In genomic region chr18:44804033-44804432, GRCh38 we compare ENCODE assay signal across 15 cellular contexts.
DNase-seq lines count a peak whose midpoint lies in the region; ATAC-seq and TF ChIP-seq lines count a peak whose summit lies in the region.
"Had no signal": no experiment of that assay in that cellular context is flagged by ENCODE, and none has a peak within 500 bp of the region (broad histone marks: within the 10 kb centered on the region; RNA-seq: fewer than 3 reads in every experiment).

No MANE protein-coding gene starts in this region.

- no peak for TF ChIP-seq POLR2A in sigmoid colon (IDR thresholded peaks at IDR 0.05)

- 86 to 93% methylated on average over 2 of the region's 2 CpGs for WGBS in sigmoid colon, 2 donors

- H3K36me3 ChIP-seq in left ventricle myocardium inferior (no peaks in the 10 kb centered on the region), sigmoid colon (no peaks in the 10 kb centered on the region)

- no peak for TF ChIP-seq EP300 in sigmoid colon (IDR thresholded peaks at IDR 0.05)

- no peak for ATAC-seq in left cardiac atrium
- no peak for ATAC-seq in HG03097 (IDR thresholded peaks at IDR 0.05; ENCODE audit: low FRiP score, unreplicated experiment)
- no peak for ATAC-seq in GM18861 (IDR thresholded peaks at IDR 0.05; ENCODE audit: unreplicated experiment)

- no peak for TF ChIP-seq CTCF in left ventricle myocardium inferior (IDR thresholded peaks at IDR 0.05; ENCODE audit: borderline replicate concordance)
- TF ChIP-seq CTCF in fibroblast of mammary gland (conservative IDR thresholded peaks at IDR 0.05; ENCODE audit: control insufficient read depth, insufficient read depth, low read depth, low read length) = no peak
- TF ChIP-seq CTCF in sigmoid colon (IDR thresholded peaks at IDR 0.05) = no peak

- H3K9me3 ChIP-seq in left ventricle myocardium inferior (replicated peaks) (no peaks in the 10 kb centered on the region), sigmoid colon (no peaks in the 10 kb centered on the region)

- H3K27ac ChIP-seq in left ventricle myocardium inferior (replicated peaks) = peak overlapping the region; percentile 74
- peak overlapping the region; percentile 87 to 90 (median 88) for H3K27ac ChIP-seq in sigmoid colon

- H3K4me1 ChIP-seq in left ventricle myocardium inferior (peaks cover 35% of the 10 kb centered on the region), sigmoid colon (peaks cover 3 to 85% (median 77%) of the 10 kb centered on the region in 4 donors)

- H3K27me3 ChIP-seq in left ventricle myocardium inferior (ENCODE audit: low read depth) (no peaks in the 10 kb centered on the region), sigmoid colon (no peaks in the 10 kb centered on the region)

- no peak overlapping the region for H3K4me3 ChIP-seq in left ventricle myocardium inferior
- no peak overlapping the region for H3K4me3 ChIP-seq in fibroblast of mammary gland (ENCODE audit: control insufficient read depth, low read depth, low read length)
- no peak overlapping the region for H3K4me3 ChIP-seq in sigmoid colon

- intact Hi-C loops in left ventricle myocardium inferior (cut with micrococcal nuclease) (no loop called here), left cardiac atrium (cut with DNase I) (no loop called here), sigmoid colon (cut with DNase I) (loop anchor here (5.0 to 10.0 kb wide), 3 partner anchors 33 to 411 kb away; no protein-coding TSS in a partner anchor)

- no peak for DNase-seq in left ventricle myocardium inferior
- no peak for DNase-seq in left cardiac atrium
- peak; percentile 40 for DNase-seq in fibroblast of mammary gland (ENCODE audit: low read depth)
- no peak for DNase-seq in sigmoid colon
- no peak for DNase-seq in SKM-1 treated with dmso at 0.1 percent for 144 hours (lab: John Stamatoyannopoulos, UW; ENCODE audit: unreplicated experiment)
- no peak for DNase-seq in stimulated activated CD4-positive, alpha-beta T cell treated with anti-CD3 and anti-CD28 coated beads, Interleukin-2, amount 100 ng/mL, for 48 hours
- DNase-seq: activated CD4-positive, alpha-beta T cell treated with anti-CD3 and anti-CD28 coated beads for 48 hours; activated naive CD8-positive, alpha-beta T cell treated with anti-CD3 and anti-CD28 coated beads, Interleukin-2, amount 10 ng/mL, durations not matched to agents 7 days and 5 days; dermis blood vessel endothelial cell; mammary epithelial cell; NCI-H1417 treated with DMSO at 0.1 percent for 48 hours; NCI-H345; SHP77 treated with DMSO at 0.1 percent for 48 hours had no signal
